ENCODE assay signal across 8 cellular contexts in genomic region chr1:1232224-1232800, GRCh38. TPM values are rescaled to one million over a fixed set of nuclear protein-coding genes. Genes with fewer than 3 reads are reported as not detected.
A peak's percentile ranks its signal among the peaks of the same experiment; 100 is the strongest.
DNase-seq lines count a peak whose midpoint lies in the region; TF ChIP-seq lines count a peak whose summit lies in the region.

B3GALT6 (plus strand) TSS chr1:1232237; CDS start chr1:1232279, 42 bp downstream.

- peak; percentile 80 for DNase-seq in activated CD8-positive, alpha-beta memory T cell treated with anti-CD3 and anti-CD28 coated beads for 24 hours
- DNase-seq in activated CD8-positive, alpha-beta memory T cell treated with anti-CD3 and anti-CD28 coated beads, Interleukin-2, amount 50 U/mL, for 4 hours: no peak
- no peak for DNase-seq in SJSA1 (ENCODE audit: low read depth in 1 of 2, low spot score in 2 of 2)
- no peak for DNase-seq in fibroblast of mammary gland (ENCODE audit: low read depth)
- DNase-seq in GM03348 (ENCODE audit: low spot score): no peak
- no peak for DNase-seq in NCI-H69 (lab: John Stamatoyannopoulos, UW)
- no peak for DNase-seq in SW480 (ENCODE audit: low spot score)

- peak within 1 kb of the TSS; percentile 53 for H3K9ac ChIP-seq in parathyroid adenoma

- peak within 1 kb of the TSS; percentile 84 for H3K27ac ChIP-seq in SJSA1
- H3K27ac ChIP-seq in parathyroid adenoma: peak within 1 kb of the TSS; percentile 65

- H3K27me3 ChIP-seq in SJSA1 (replicated peaks) (no peaks in the 10 kb centered on the region), parathyroid adenoma (ENCODE audit: control insufficient read depth, insufficient read depth, low read length) (no peaks in the 10 kb centered on the region)

- peak within 1 kb of the TSS; percentile 75 for H2AFZ ChIP-seq in parathyroid adenoma

- H3K4me3 ChIP-seq in SJSA1 (peak within 1 kb of the TSS; percentile 97), fibroblast of mammary gland (ENCODE audit: control insufficient read depth, low read depth, low read length) (peak within 1 kb of the TSS; percentile 93), parathyroid adenoma (ENCODE audit: low read depth, low read length) (peak within 1 kb of the TSS; percentile 74)

- H3K4me1 ChIP-seq in SJSA1 (replicated peaks): peaks cover 24% of the 10 kb centered on the region
- peaks cover 5% of the 10 kb centered on the region for H3K4me1 ChIP-seq in parathyroid adenoma

- H3K4me2 ChIP-seq in parathyroid adenoma (ENCODE audit: low read length): peak within 1 kb of the TSS; percentile 68

- H3K9me3 ChIP-seq in SJSA1 (replicated peaks): peaks cover 5% of the 10 kb centered on the region; the same call in 1 of the 2 replicates
- H3K9me3 ChIP-seq in parathyroid adenoma (ENCODE audit: control insufficient read depth, low read length): no peaks in the 10 kb centered on the region

- H3K79me2 ChIP-seq in parathyroid adenoma: peaks cover 33% of the 10 kb centered on the region

- H3K36me3 ChIP-seq in SJSA1: peaks cover 53% of the 10 kb centered on the region
- H3K36me3 ChIP-seq in parathyroid adenoma (ENCODE audit: control insufficient read depth, insufficient read depth, low read length): no peaks in the 10 kb centered on the region

- TF ChIP-seq CTCF in fibroblast of mammary gland (conservative IDR thresholded peaks at IDR 0.05; ENCODE audit: control insufficient read depth, insufficient read depth, low read depth, low read length) (no peak), parathyroid adenoma (IDR thresholded peaks at IDR 0.05) (no peak)

RNA-seq across cellular contexts. Expression of gene B3GALT6, which starts in this region (rescaled TPM):
- 50.1 and 51.3 TPM in 2 replicates for total RNA-seq in SJSA1 (2014; rRNA removed; shearing (Covaris generic))
